In the genomic region with DNA sequence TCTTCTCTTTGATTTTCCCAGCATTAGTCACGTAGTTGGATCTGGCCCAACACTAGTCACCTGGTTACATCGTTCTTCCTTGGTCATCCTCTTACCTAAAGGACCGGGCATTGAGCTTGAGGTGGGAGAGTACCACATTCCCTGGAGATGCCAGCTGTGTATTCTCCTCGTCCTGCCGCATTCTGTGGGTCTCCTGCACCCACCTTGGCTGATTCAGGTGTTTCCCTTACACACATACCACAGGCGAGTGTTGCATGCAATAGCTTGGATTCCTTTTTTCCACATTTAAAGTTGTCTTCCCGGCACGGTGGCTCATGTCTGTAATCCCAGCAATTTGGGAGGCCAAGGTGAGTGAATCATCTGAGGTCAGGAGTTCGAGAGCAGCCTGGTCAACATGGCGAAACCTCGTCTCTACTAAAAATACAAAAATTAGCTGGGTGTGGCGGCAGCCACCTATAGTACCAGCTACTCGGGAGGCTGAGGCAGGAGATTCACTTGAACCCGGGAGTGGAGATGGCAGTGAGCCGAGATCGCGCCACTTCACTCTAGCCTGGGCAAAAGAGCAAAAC, we compare ENCODE assay signal across 17 cellular contexts. TPM values are rescaled to one million over a fixed set of nuclear protein-coding genes. Genes with fewer than 3 reads are reported as not detected.
DNase-seq lines count a peak whose midpoint lies in the region; ATAC-seq and TF ChIP-seq lines count a peak whose summit lies in the region.
"Had no signal": no experiment of that assay in that cellular context is flagged by ENCODE, and none has a peak within 500 bp of the region (broad histone marks: within the 10 kb centered on the region; RNA-seq: fewer than 3 reads in every experiment).

No MANE protein-coding gene starts in this region.

- H3K9me3 ChIP-seq in parathyroid adenoma (ENCODE audit: control insufficient read depth, low read length) (no peaks in the 10 kb centered on the region), uterus (no peaks in the 10 kb centered on the region)
- H3K9me3 ChIP-seq: Peyer's patch had no signal

- no peaks in the 10 kb centered on the region for H3K36me3 ChIP-seq in parathyroid adenoma (ENCODE audit: control insufficient read depth, insufficient read depth, low read length)
- H3K36me3 ChIP-seq in uterus: no peaks in the 10 kb centered on the region

- H3K27ac ChIP-seq in parathyroid adenoma (peak overlapping the region; percentile 17), uterus (no peak overlapping the region)

- H2AFZ ChIP-seq in parathyroid adenoma: no peak overlapping the region

- H3K4me1 ChIP-seq in parathyroid adenoma (peaks cover 10% of the 10 kb centered on the region), uterus (no peaks in the 10 kb centered on the region)
- H3K4me1 ChIP-seq: Peyer's patch had no signal

- H3K79me2 ChIP-seq in parathyroid adenoma: peaks cover 2% of the 10 kb centered on the region

- H3K27me3 ChIP-seq in parathyroid adenoma (ENCODE audit: control insufficient read depth, insufficient read depth, low read length) (no peaks in the 10 kb centered on the region), uterus (no peaks in the 10 kb centered on the region)
- H3K27me3 ChIP-seq: Peyer's patch had no signal

- DNase-seq in AG08396 (ENCODE audit: low spot score) (peak; percentile 5), HK-2 (ENCODE audit: unreplicated experiment) (peak; percentile 36), epithelial cell of esophagus (ENCODE audit: low read depth) (peak; percentile 55), uterus (no peak), NK-92 (lab: John Stamatoyannopoulos, UW; ENCODE audit: unreplicated experiment) (no peak)
- DNase-seq: activated naive CD8-positive, alpha-beta T cell treated with anti-CD3 and anti-CD28 coated beads, Interleukin-2, amount 10 ng/mL, durations not matched to agents 7 days and 5 days; GOT3; head of caudate nucleus; NCI-H2081; NCI-H774; nucleus accumbens; Peyer's patch; right cardiac atrium had no signal

- ATAC-seq in HG03432 (IDR thresholded peaks at IDR 0.05; ENCODE audit: unreplicated experiment): no peak
- ATAC-seq in GM18907 (IDR thresholded peaks at IDR 0.05; ENCODE audit: unreplicated experiment): no peak
- ATAC-seq: activated CD8-positive, alpha-beta T cell treated with anti-CD3 and anti-CD28 coated beads, Interleukin-2, amount 10 ng/mL, durations not matched to agents 7 days and 5 days; right cardiac atrium had no signal

- H3K4me3 ChIP-seq in epithelial cell of esophagus (ENCODE audit: low read length): no peak overlapping the region
- H3K4me3 ChIP-seq in parathyroid adenoma (ENCODE audit: low read depth, low read length): no peak overlapping the region
- no peak overlapping the region for H3K4me3 ChIP-seq in uterus

- intact Hi-C loops in uterus (cut with DNase I; ENCODE audit: low total_unique reads): no loop called here

- no peak overlapping the region for H3K4me2 ChIP-seq in parathyroid adenoma (ENCODE audit: low read length)

- no peak overlapping the region for H3K9ac ChIP-seq in parathyroid adenoma

- no peak for TF ChIP-seq CTCF in epithelial cell of esophagus (IDR thresholded peaks at IDR 0.05; ENCODE audit: insufficient read depth, low read depth, low read length, missing control alignments)
- TF ChIP-seq CTCF in parathyroid adenoma (IDR thresholded peaks at IDR 0.05): no peak
- TF ChIP-seq CTCF in uterus (IDR thresholded peaks at IDR 0.05): no peak

- no peak for TF ChIP-seq POLR2A in uterus (IDR thresholded peaks at IDR 0.05)

RNA-seq across cellular contexts. Expression of a gene that starts 21.6 kb away (rescaled TPM):
- total RNA-seq in uterus: 1 to 10 TPM in 1 of 4 donors, under 1 TPM in 1, not detected in 2; 0.28 to 1.0 TPM

RNA-seq across cellular contexts. Expression of a gene that starts 37.9 kb away (rescaled TPM):
- total RNA-seq in uterus: 10 to 100 TPM; 23.2 to 63.8 (median 44.2) TPM

Comparison
In these comparisons a context has a peak if more than half of its experiments do, and no peak if none do; other contexts are left out.
1. DNase-seq: peak in AG08396 (single experiment), HK-2 (single experiment) and epithelial cell of esophagus (single experiment); none in uterus (0 of 2) and NK-92 (single experiment).